In genomic region chr11:84793318-84793717, GRCh38 we compare ENCODE assay signal across 39 cellular contexts.
"Had no signal": no experiment of that assay in that cellular context is flagged by ENCODE, and none has a peak within 500 bp of the region (broad histone marks: within the 10 kb centered on the region; RNA-seq: fewer than 3 reads in every experiment).

No MANE protein-coding gene starts in this region.

- H3K4me1 ChIP-seq: adrenal gland, body of pancreas, breast epithelium, colonic mucosa, esophagus muscularis mucosa, foreskin keratinocyte, gastrocnemius medialis, heart left ventricle had no signal

- H3K4me1 Mint-ChIP-seq: activated CD8-positive, alpha-beta memory T cell treated with anti-CD3 and anti-CD28 coated beads, Interleukin-2, amount 10 ng/mL, durations not matched to agents 7 days and 5 days; activated naive CD4-positive, alpha-beta T cell treated with anti-CD3 and anti-CD28 coated beads, Interleukin-2, amount 50 U/mL, for 24 hours; activated naive CD8-positive, alpha-beta T cell treated with anti-CD3 and anti-CD28 coated beads for 36 hours; activated naive CD8-positive, alpha-beta T cell treated with anti-CD3 and anti-CD28 coated beads, Interleukin-2, amount 50 U/mL, for 24 hours; endodermal cell; T-helper 17 cell had no signal

- DNase-seq: activated B cell treated with CpG ODN at 0.5 μM for 24 hours; activated CD4-positive, alpha-beta T cell treated with anti-CD3 and anti-CD28 coated beads for 48 hours; activated CD4-positive, alpha-beta T cell treated with anti-CD3 and anti-CD28 coated beads, Interleukin-2, amount 50 U/mL, for 1 hour; activated CD4-positive, alpha-beta T cell treated with anti-CD3 and anti-CD28 coated beads, Interleukin-2, amount 50 U/mL, for 48 hours; activated CD8-positive, alpha-beta memory T cell treated with anti-CD3 and anti-CD28 coated beads, Interleukin-2, amount 10 ng/mL, durations not matched to agents 7 days and 5 days; activated CD8-positive, alpha-beta memory T cell treated with anti-CD3 and anti-CD28 coated beads, Interleukin-2, amount 50 U/mL, for 4 hours; activated CD8-positive, alpha-beta T cell treated with anti-CD3 and anti-CD28 coated beads, Interleukin-2, amount 10 ng/mL, durations not matched to agents 7 days and 5 days; activated effector memory CD4-positive, alpha-beta T cell treated with anti-CD3 and anti-CD28 coated beads, Interleukin-2, amount 50 U/mL, for 16 hours; activated naive CD4-positive, alpha-beta T cell treated with anti-CD3 and anti-CD28 coated beads for 36 hours; activated naive CD8-positive, alpha-beta T cell treated with anti-CD3 and anti-CD28 coated beads for 36 hours; activated naive CD8-positive, alpha-beta T cell treated with anti-CD3 and anti-CD28 coated beads, Interleukin-2, amount 50 U/mL, for 24 hours; activated T-cell treated with anti-CD3 and anti-CD28 coated beads, Interleukin-2, amount 50 U/mL, for 1 hour; activated T-cell treated with anti-CD3 and anti-CD28 coated beads, Interleukin-2, amount 50 U/mL, for 48 hours; adrenal gland; amygdala; aorta; body of pancreas; central memory CD4-positive, alpha-beta T cell; cerebellar nuclear complex; colonic mucosa; effector CD8-positive, alpha-beta T cell; endodermal cell; erythroblast; foreskin keratinocyte; gastrocnemius medialis; glutamatergic neuron; heart left ventricle; T-helper 1 cell; T-helper 17 cell; T1000; WERI-Rb-1 had no signal

- H3K27ac Mint-ChIP-seq: activated B cell treated with CpG ODN at 0.5 μM for 24 hours; activated CD8-positive, alpha-beta memory T cell treated with anti-CD3 and anti-CD28 coated beads, Interleukin-2, amount 10 ng/mL, durations not matched to agents 7 days and 5 days; activated CD8-positive, alpha-beta T cell treated with anti-CD3 and anti-CD28 coated beads, Interleukin-2, amount 10 ng/mL, durations not matched to agents 7 days and 5 days; activated naive CD4-positive, alpha-beta T cell treated with anti-CD3 and anti-CD28 coated beads for 36 hours; activated naive CD4-positive, alpha-beta T cell treated with anti-CD3 and anti-CD28 coated beads, Interleukin-2, amount 50 U/mL, for 24 hours; activated naive CD8-positive, alpha-beta T cell treated with anti-CD3 and anti-CD28 coated beads for 36 hours; activated naive CD8-positive, alpha-beta T cell treated with anti-CD3 and anti-CD28 coated beads, Interleukin-2, amount 50 U/mL, for 24 hours; activated T-helper 1 cell treated with anti-CD3 and anti-CD28 coated beads, Interleukin-12 subunit alpha, Interleukin-12 subunit beta, Interleukin-2, Interleukin-4 antibody, amounts not matched to agents 30 ng/mL and 10 ng/mL and 1 ng/mL, durations not matched to agents 14 hours and 24 hours and 36 hours; activated T-helper 2 cell treated with anti-CD3 and anti-CD28 coated beads, Interferon-gamma antibody, Interleukin-2, Interleukin-4, amounts not matched to agents 10 μg/mL and 5 μg/mL and 100 μg/mL, durations not matched to agents 14 hours and 24 hours and 36 hours; endodermal cell; T-helper 17 cell; T-helper 2 cell treated with Interferon-gamma antibody and Interleukin-4, amounts not matched to agents 5 μg/mL and 100 μg/mL, for 36 hours had no signal

- H3K36me3 Mint-ChIP-seq: activated CD8-positive, alpha-beta memory T cell treated with anti-CD3 and anti-CD28 coated beads, Interleukin-2, amount 10 ng/mL, durations not matched to agents 7 days and 5 days; activated naive CD8-positive, alpha-beta T cell treated with anti-CD3 and anti-CD28 coated beads for 36 hours had no signal

- H3K9me3 Mint-ChIP-seq: endodermal cell had no signal

- H3K4me3 ChIP-seq: adrenal gland, body of pancreas, breast epithelium, cardiac muscle cell, colonic mucosa, esophagus muscularis mucosa, gastrocnemius medialis, heart left ventricle had no signal

- H3K27me3 ChIP-seq: adrenal gland, body of pancreas, breast epithelium, cardiac muscle cell, colonic mucosa, esophagus muscularis mucosa, gastrocnemius medialis, heart left ventricle had no signal

- H3K4me3 Mint-ChIP-seq: activated B cell treated with CpG ODN at 0.5 μM for 24 hours; activated CD8-positive, alpha-beta memory T cell treated with anti-CD3 and anti-CD28 coated beads, Interleukin-2, amount 10 ng/mL, durations not matched to agents 7 days and 5 days; activated CD8-positive, alpha-beta T cell treated with anti-CD3 and anti-CD28 coated beads, Interleukin-2, amount 10 ng/mL, durations not matched to agents 7 days and 5 days; activated naive CD4-positive, alpha-beta T cell treated with anti-CD3 and anti-CD28 coated beads for 36 hours; activated naive CD4-positive, alpha-beta T cell treated with anti-CD3 and anti-CD28 coated beads, Interleukin-2, amount 50 U/mL, for 24 hours; activated naive CD8-positive, alpha-beta T cell treated with anti-CD3 and anti-CD28 coated beads for 36 hours; activated naive CD8-positive, alpha-beta T cell treated with anti-CD3 and anti-CD28 coated beads, Interleukin-2, amount 50 U/mL, for 24 hours; activated T-helper 1 cell treated with anti-CD3 and anti-CD28 coated beads, Interleukin-12 subunit alpha, Interleukin-12 subunit beta, Interleukin-2, Interleukin-4 antibody, amounts not matched to agents 30 ng/mL and 10 ng/mL and 1 ng/mL, durations not matched to agents 14 hours and 24 hours and 36 hours; endodermal cell; T-helper 17 cell; T-helper 2 cell treated with Interferon-gamma antibody and Interleukin-4, amounts not matched to agents 5 μg/mL and 100 μg/mL, for 36 hours had no signal

- ATAC-seq: activated CD4-positive, CD25-positive, alpha-beta regulatory T cell treated with anti-CD3 and anti-CD28 coated beads, Interleukin-2, amount 50 U/mL, for 24 hours; activated CD8-positive, alpha-beta memory T cell treated with anti-CD3 and anti-CD28 coated beads, Interleukin-2, amount 10 ng/mL, durations not matched to agents 7 days and 5 days; activated CD8-positive, alpha-beta T cell treated with anti-CD3 and anti-CD28 coated beads, Interleukin-2, amount 10 ng/mL, durations not matched to agents 7 days and 5 days; activated naive CD8-positive, alpha-beta T cell treated with anti-CD3 and anti-CD28 coated beads, Interleukin-2, amount 50 U/mL, for 24 hours; body of pancreas; foreskin keratinocyte; gastrocnemius medialis; T-helper 17 cell had no signal

- H3K9me3 ChIP-seq: adrenal gland, body of pancreas, colonic mucosa, esophagus muscularis mucosa, gastrocnemius medialis had no signal

- H3K36me3 ChIP-seq: adrenal gland, breast epithelium, cardiac muscle cell, colonic mucosa, gastrocnemius medialis, heart left ventricle, WERI-Rb-1 had no signal

- H3K27ac ChIP-seq: adrenal gland, body of pancreas, breast epithelium, cardiac muscle cell, colonic mucosa, esophagus muscularis mucosa, foreskin keratinocyte, gastrocnemius medialis, heart left ventricle, WERI-Rb-1 had no signal

- H3K27me3 Mint-ChIP-seq: activated CD8-positive, alpha-beta memory T cell treated with anti-CD3 and anti-CD28 coated beads, Interleukin-2, amount 10 ng/mL, durations not matched to agents 7 days and 5 days; activated naive CD4-positive, alpha-beta T cell treated with anti-CD3 and anti-CD28 coated beads, Interleukin-2, amount 50 U/mL, for 24 hours; activated naive CD8-positive, alpha-beta T cell treated with anti-CD3 and anti-CD28 coated beads, Interleukin-2, amount 50 U/mL, for 24 hours; T-helper 17 cell had no signal
